In the genomic region with DNA sequence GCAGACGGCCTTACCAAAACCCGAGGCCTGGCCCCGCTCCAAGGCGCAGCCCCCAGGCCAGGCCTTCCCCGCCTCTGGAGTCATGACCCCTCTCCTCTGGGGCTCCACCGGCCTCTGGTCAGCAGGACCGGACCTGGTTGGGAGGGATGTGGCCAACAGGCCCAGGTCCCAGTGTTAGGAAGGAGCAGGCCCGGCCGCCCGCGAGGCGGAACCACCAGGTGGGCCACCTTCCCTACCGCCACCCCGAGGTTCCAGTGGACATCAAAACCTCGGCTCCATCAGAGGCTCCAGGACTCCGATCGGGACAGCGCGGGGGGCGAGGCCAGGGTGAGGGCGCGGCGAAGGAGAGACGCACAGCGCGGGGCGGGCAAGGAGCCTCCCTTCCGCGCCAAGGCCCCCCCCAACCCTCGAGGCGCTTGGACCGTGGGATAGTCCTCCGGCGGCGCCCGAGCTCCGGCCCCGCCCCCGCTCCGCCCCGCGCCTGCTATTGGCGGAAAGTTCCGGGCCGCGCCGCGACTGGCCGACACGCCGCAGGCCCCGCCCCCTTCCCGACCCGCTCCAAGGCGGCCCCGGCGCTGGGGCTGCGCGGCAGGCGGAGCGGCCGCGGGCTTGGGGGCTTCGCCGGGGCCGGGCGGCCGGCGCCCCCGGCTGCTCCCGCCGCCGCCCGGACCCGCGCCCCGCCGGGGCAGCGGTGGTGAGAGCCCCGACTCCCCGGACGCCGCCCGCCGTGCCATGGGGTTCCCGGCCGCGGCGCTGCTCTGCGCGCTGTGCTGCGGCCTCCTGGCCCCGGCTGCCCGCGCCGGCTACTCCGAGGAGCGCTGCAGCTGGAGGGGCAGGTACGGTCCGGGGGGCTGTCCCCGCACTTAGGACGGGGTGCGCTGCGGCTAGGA, we compare ENCODE assay signal across 1 cellular context.
TF ChIP-seq lines count a peak whose summit lies in the region.

Gene METRN, plus strand, starts transcription at position 561 of the 890 bp plus-strand sequence. Its CDS starts 172 bp downstream, at position 733.

TF ChIP-seq in HEK293, 187 proteins besides CTCF, POLR2A, EP300 and RAD21 (continued from another document):
- TF ChIP-seq, protein P1, sequence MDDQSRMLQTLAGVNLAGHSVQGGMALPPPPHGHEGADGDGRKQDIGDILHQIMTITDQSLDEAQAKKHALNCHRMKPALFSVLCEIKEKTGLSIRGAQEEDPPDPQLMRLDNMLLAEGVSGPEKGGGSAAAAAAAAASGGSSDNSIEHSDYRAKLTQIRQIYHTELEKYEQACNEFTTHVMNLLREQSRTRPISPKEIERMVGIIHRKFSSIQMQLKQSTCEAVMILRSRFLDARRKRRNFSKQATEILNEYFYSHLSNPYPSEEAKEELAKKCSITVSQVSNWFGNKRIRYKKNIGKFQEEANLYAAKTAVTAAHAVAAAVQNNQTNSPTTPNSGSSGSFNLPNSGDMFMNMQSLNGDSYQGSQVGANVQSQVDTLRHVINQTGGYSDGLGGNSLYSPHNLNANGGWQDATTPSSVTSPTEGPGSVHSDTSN (CRISPR knock-in tag; IDR thresholded peaks at IDR 0.05): no peak
- no peak for TF ChIP-seq ZNF513 (tag by site-specific recombination; IDR thresholded peaks at IDR 0.05)
- TF ChIP-seq ZNF354C (tag by site-specific recombination; IDR thresholded peaks at IDR 0.05; ENCODE audit: borderline replicate concordance, low read depth): no peak
- TF ChIP-seq ZNF391 (tag by site-specific recombination; IDR thresholded peaks at IDR 0.05; ENCODE audit: borderline replicate concordance, low read depth): no peak
- peak; percentile 32; the same call in 1 of the 2 replicates for TF ChIP-seq ZNF561 (tag by site-specific recombination; IDR thresholded peaks at IDR 0.05; ENCODE audit: borderline replicate concordance)
